Comparison of ENCODE assay signal across 10 cellular contexts in the genomic region with DNA sequence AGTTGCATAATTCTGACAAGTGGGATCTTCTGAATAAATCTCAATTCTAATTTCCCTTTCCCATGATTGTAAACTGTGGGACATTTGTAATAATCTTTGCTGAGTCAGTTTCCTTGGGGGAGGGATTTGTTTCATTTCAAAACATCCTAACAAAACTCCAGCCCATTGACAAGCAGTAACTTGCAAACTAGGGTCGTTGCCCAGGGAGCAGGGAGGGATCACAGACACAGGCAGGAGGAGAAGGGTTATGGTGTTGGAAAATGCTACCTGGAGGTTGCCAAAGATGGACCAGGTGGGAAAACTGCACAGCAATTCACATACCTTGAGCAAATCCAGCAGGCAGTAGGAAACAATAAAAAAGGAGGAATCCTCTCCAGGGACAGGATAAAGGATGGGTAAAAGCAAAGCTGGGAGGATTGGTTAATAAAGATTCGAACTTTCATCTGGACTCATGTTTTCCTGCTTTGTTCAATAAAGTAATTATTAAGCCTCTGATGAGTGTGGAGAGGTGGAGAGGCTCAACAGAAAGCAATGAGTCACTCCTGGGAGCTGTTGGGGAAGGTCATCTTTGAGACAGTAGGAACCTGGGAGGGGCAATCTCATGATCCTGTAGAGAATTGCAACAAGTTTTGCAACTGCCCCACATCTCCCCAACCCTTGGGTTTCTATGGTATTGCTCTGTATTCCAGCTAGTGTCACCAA.
DNase-seq lines count a peak whose midpoint lies in the region; TF ChIP-seq lines count a peak whose summit lies in the region.
"Had no signal": no experiment of that assay in that cellular context is flagged by ENCODE, and none has a peak within 500 bp of the region (broad histone marks: within the 10 kb centered on the region; RNA-seq: fewer than 3 reads in every experiment).

No MANE protein-coding gene starts in this region.

- H2AFZ ChIP-seq in neuronal stem cell (ENCODE audit: low read length), result peak overlapping the region; percentile 62

- H4K8ac ChIP-seq in neuronal stem cell (ENCODE audit: low read depth, low read length), result no peak overlapping the region

- no peak for TF ChIP-seq EP300 in transverse colon (IDR thresholded peaks at IDR 0.05; ENCODE audit: low read depth)

- H3K4me1 ChIP-seq in neuronal stem cell (ENCODE audit: control insufficient read depth in 2 of 2, insufficient read depth in 1 of 2, low read depth in 1 of 2, low read length in 2 of 2), result peaks cover 6 to 11% of the 10 kb centered on the region in 2 donors
- peaks cover 0 to 11% (median 0%) of the 10 kb centered on the region in 4 donors for H3K4me1 ChIP-seq in transverse colon

- H2BK5ac ChIP-seq in neuronal stem cell (ENCODE audit: low read length), result no peak overlapping the region

- no peak for TF ChIP-seq POLR2A in transverse colon (IDR thresholded peaks at IDR 0.05)

- H3K4me2 ChIP-seq in neuronal stem cell (ENCODE audit: insufficient read depth, low read length, poor library complexity, severe bottlenecking), result no peak overlapping the region

- TF ChIP-seq CTCF in transverse colon (IDR thresholded peaks at IDR 0.05), result no peak

- no CpG with 5 or more reads among the region's 2 CpGs for WGBS in neuronal stem cell (ENCODE audit: extremely low coverage in 2 of 2, insufficient read length in 2 of 2, insufficient replicate concordance in 1 of 2), 2 donors
- 34 to 37% methylated on average over 2 of the region's 2 CpGs for WGBS in transverse colon (ENCODE audit: low coverage in 1 of 2), 2 donors

- DNase-seq in ELR (ENCODE audit: low read depth) (peak; percentile 65), NOMO-1 treated with DMSO at 0.1 percent for 48 hours (lab: John Stamatoyannopoulos, UW; ENCODE audit: unreplicated experiment) (peak; percentile 76), epithelial cell of prostate (ENCODE audit: low read depth, low spot score) (peak; percentile 71), neuronal stem cell (ENCODE audit: low spot score) (no peak), middle frontal gyrus (ENCODE audit: extremely low spot score, low spot score) (no peak), transverse colon (no peak), H4 (ENCODE audit: low spot score) (no peak)
- DNase-seq in activated naive CD4-positive, alpha-beta T cell treated with Interleukin-2 at 50 U/mL for 16 hours, result no peak
- DNase-seq: hypothalamus, NCI-H526 treated with DMSO at 0.1 percent for 48 hours had no signal

- no peak overlapping the region for H2AK5ac ChIP-seq in neuronal stem cell (ENCODE audit: low read depth, low read length)

- H3K79me1 ChIP-seq in neuronal stem cell (ENCODE audit: low read depth, low read length), result no peaks in the 10 kb centered on the region

- no peaks in the 10 kb centered on the region for H3K36me3 ChIP-seq in neuronal stem cell (replicated peaks in 1 of 2; ENCODE audit: control insufficient read depth in 2 of 2, insufficient read depth in 2 of 2, low read length in 2 of 2)
- no peaks in the 10 kb centered on the region for H3K36me3 ChIP-seq in transverse colon

- no peak overlapping the region for H3K14ac ChIP-seq in neuronal stem cell (ENCODE audit: low read length)

- no peak overlapping the region for H3K4ac ChIP-seq in neuronal stem cell (ENCODE audit: low read length)

- H2BK120ac ChIP-seq in neuronal stem cell (ENCODE audit: low read depth, low read length), result no peak overlapping the region

- H4K91ac ChIP-seq in neuronal stem cell (ENCODE audit: low read depth, low read length, poor library complexity), result no peak overlapping the region

- no peak overlapping the region for H3K18ac ChIP-seq in neuronal stem cell (ENCODE audit: low read length)

- H3K27me3 ChIP-seq in neuronal stem cell (ENCODE audit: control insufficient read depth in 3 of 3, insufficient read depth in 3 of 3, low read depth in 1 of 3, low read length in 3 of 3) (no peaks in the 10 kb centered on the region), transverse colon (no peaks in the 10 kb centered on the region)

- H3K27ac ChIP-seq in epithelial cell of prostate (peak overlapping the region; percentile 95), neuronal stem cell (replicated peaks; ENCODE audit: low read length) (no peak overlapping the region), transverse colon (no peak overlapping the region)

- H3K9ac ChIP-seq in neuronal stem cell (ENCODE audit: low read depth, low read length, poor library complexity), result no peak overlapping the region

- in situ Hi-C loops in transverse colon (cut with MboI; ENCODE audit: low pct_ligation_motif_present in 1 of 4, low pct_unique_long_range_greater_than_20kb in 1 of 4, low sequenced_read_pairs in 3 of 4), result no loop called here

- intact Hi-C loops in transverse colon (cut with DNase I; ENCODE audit: low total_unique reads), result no loop called here

- H2BK15ac ChIP-seq in neuronal stem cell (ENCODE audit: low read length), result no peak overlapping the region

- no peak overlapping the region for H2BK12ac ChIP-seq in neuronal stem cell (ENCODE audit: low read length)

- H3K23ac ChIP-seq in neuronal stem cell (ENCODE audit: low read depth, low read length, poor library complexity), result no peak overlapping the region

- H3K4me3 ChIP-seq in neuronal stem cell (ENCODE audit: low read length in 2 of 2), result no peak overlapping the region
- H3K4me3 ChIP-seq in transverse colon, result no peak overlapping the region

- peaks cover 0 to 2% of the 10 kb centered on the region in 2 donors for H3K9me3 ChIP-seq in neuronal stem cell (replicated peaks in 1 of 2; ENCODE audit: control insufficient read depth in 2 of 2, insufficient read depth in 1 of 2, low read depth in 1 of 2, low read length in 2 of 2)
- H3K9me3 ChIP-seq in transverse colon, result no peaks in the 10 kb centered on the region

Comparison
In these comparisons a context has a peak if more than half of its experiments do, and no peak if none do; other contexts are left out.
1. DNase-seq: peak in ELR (single experiment), NOMO-1 treated with DMSO at 0.1 percent for 48 hours (single experiment) and epithelial cell of prostate (single experiment); none in neuronal stem cell (single experiment), middle frontal gyrus (single experiment), activated naive CD4-positive, alpha-beta T cell treated with Interleukin-2 at 50 U/mL for 16 hours (single experiment), transverse colon (single experiment) and H4 (single experiment).